1 cellular context compared by ENCODE assay signal in the genomic region with DNA sequence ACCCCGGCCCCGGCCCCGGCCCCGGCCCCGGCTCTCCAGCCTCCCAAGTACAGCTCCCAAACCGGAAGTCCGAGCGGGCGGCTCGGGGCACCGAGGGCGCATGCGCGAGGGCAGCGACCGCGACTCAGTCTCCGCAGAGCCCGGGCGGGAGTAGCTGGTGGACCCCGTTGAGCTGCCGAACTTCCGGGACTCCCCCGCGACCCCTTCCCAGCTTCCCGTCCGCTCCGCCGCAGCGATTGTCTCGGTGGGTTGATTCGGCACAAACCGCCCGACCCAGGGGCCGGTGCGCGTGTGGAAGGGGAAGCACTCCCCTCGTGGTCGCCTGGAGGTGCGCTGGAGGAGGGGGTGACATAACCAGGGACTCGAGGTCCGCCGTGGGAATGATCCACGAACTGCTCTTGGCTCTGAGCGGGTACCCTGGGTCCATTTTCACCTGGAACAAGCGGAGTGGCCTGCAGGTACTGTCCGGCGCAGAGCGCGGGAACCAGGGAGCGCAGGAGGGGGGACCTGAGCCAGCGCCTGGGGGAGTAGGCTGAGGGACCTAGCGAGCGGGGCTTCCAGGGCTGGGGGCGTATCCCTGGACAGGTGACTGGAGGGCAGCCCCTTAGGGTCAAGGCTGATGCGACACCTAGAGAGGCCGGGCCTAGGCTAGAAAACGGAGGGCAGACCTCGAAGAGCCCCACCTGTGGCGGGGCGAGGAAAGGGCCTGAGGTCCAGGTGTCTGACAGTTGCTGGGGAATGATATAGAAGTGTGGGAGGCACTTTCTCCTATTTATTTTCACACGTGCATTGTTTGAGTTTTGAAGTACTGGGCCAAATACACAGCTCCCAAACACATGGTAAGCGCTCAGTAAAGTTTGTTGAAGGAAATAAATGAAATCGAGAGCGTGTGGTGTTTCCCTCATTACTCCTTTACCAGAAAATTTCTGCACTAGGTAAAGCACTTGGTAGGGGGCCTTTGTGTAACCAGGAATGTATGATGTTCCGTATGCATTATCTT.
TF ChIP-seq lines count a peak whose summit lies in the region.

A gene with protein sequence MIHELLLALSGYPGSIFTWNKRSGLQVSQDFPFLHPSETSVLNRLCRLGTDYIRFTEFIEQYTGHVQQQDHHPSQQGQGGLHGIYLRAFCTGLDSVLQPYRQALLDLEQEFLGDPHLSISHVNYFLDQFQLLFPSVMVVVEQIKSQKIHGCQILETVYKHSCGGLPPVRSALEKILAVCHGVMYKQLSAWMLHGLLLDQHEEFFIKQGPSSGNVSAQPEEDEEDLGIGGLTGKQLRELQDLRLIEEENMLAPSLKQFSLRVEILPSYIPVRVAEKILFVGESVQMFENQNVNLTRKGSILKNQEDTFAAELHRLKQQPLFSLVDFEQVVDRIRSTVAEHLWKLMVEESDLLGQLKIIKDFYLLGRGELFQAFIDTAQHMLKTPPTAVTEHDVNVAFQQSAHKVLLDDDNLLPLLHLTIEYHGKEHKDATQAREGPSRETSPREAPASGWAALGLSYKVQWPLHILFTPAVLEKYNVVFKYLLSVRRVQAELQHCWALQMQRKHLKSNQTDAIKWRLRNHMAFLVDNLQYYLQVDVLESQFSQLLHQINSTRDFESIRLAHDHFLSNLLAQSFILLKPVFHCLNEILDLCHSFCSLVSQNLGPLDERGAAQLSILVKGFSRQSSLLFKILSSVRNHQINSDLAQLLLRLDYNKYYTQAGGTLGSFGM (plus strand): TSS at position 127 of the 1,000 bp plus-strand sequence. CDS start 254 bp downstream, at position 381.
A gene (minus strand): TSS at position 69 of the 1,000 bp plus-strand sequence. CDS start 1,130 bp downstream, outside the sequence.

TF ChIP-seq in K562, 482 proteins besides CTCF, POLR2A, EP300 and RAD21 (continued from another document and continues in another):
- no peak for TF ChIP-seq CREB1 (IDR thresholded peaks at IDR 0.05)
- peak; percentile 55 for TF ChIP-seq CREB1 (CRISPR knock-in tag; IDR thresholded peaks at IDR 0.05)
- TF ChIP-seq FIP1L1 (IDR thresholded peaks at IDR 0.05; ENCODE audit: low read depth, low read length, poor library complexity, severe bottlenecking) = peak; percentile 45
- 0 out of 4 replicates have a peak, but pooled peaks of 1 of the 2 experiments have one; percentile 19 for TF ChIP-seq TBL1XR1 (IDR thresholded peaks at IDR 0.05; ENCODE audit: low read length in 2 of 2)
- peak; percentile 36; the same call in 1 of the 2 replicates for TF ChIP-seq MTA1 (IDR thresholded peaks at IDR 0.05; ENCODE audit: borderline replicate concordance)
- TF ChIP-seq POLR2B (IDR thresholded peaks at IDR 0.05; ENCODE audit: low read depth, partially characterized antibody) = peak; percentile 75
- TF ChIP-seq MEF2D (tag; conservative IDR thresholded peaks at IDR 0.05; ENCODE audit: low read depth) = no peak
- TF ChIP-seq STAG1 (CRISPR knock-in tag; IDR thresholded peaks at IDR 0.05; ENCODE audit: borderline replicate concordance) = no peak
- TF ChIP-seq, protein P1, sequence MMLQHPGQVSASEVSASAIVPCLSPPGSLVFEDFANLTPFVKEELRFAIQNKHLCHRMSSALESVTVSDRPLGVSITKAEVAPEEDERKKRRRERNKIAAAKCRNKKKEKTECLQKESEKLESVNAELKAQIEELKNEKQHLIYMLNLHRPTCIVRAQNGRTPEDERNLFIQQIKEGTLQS (IDR thresholded peaks at IDR 0.05) = no peak
- TF ChIP-seq, protein P1 (CRISPR knock-in tag; conservative IDR thresholded peaks at IDR 0.05) = no peak
- no peak for TF ChIP-seq CBX8 (IDR thresholded peaks at IDR 0.05; ENCODE audit: borderline replicate concordance, extremely low read depth, low read depth, low read length, poor library complexity, severe bottlenecking)
- peak; percentile 90 for TF ChIP-seq GABPB1 (CRISPR knock-in tag; IDR thresholded peaks at IDR 0.05)
- peak; percentile 44; the same call in 1 of the 2 replicates for TF ChIP-seq FOXK1 (CRISPR knock-in tag; IDR thresholded peaks at IDR 0.05; ENCODE audit: borderline replicate concordance)
- no peak for TF ChIP-seq ZNF75A (CRISPR knock-in tag; IDR thresholded peaks at IDR 0.05)
- 0 out of 2 replicates have a peak, but pooled peaks have one; percentile 8 for TF ChIP-seq CREM (IDR thresholded peaks at IDR 0.05; ENCODE audit: low read depth)
- TF ChIP-seq, protein P2, sequence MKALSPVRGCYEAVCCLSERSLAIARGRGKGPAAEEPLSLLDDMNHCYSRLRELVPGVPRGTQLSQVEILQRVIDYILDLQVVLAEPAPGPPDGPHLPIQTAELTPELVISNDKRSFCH (CRISPR knock-in tag; IDR thresholded peaks at IDR 0.05) = no peak
- TF ChIP-seq, protein P2 (tag; IDR thresholded peaks at IDR 0.05) = peak; percentile 68; the same call in 1 of the 2 replicates
- TF ChIP-seq ZNF384 (IDR thresholded peaks at IDR 0.05; ENCODE audit: low read depth, low read length) = no peak
- 0 out of 2 replicates have a peak, but pooled peaks have one; percentile 34 for TF ChIP-seq ZZZ3 (IDR thresholded peaks at IDR 0.05)
- TF ChIP-seq, protein P3, sequence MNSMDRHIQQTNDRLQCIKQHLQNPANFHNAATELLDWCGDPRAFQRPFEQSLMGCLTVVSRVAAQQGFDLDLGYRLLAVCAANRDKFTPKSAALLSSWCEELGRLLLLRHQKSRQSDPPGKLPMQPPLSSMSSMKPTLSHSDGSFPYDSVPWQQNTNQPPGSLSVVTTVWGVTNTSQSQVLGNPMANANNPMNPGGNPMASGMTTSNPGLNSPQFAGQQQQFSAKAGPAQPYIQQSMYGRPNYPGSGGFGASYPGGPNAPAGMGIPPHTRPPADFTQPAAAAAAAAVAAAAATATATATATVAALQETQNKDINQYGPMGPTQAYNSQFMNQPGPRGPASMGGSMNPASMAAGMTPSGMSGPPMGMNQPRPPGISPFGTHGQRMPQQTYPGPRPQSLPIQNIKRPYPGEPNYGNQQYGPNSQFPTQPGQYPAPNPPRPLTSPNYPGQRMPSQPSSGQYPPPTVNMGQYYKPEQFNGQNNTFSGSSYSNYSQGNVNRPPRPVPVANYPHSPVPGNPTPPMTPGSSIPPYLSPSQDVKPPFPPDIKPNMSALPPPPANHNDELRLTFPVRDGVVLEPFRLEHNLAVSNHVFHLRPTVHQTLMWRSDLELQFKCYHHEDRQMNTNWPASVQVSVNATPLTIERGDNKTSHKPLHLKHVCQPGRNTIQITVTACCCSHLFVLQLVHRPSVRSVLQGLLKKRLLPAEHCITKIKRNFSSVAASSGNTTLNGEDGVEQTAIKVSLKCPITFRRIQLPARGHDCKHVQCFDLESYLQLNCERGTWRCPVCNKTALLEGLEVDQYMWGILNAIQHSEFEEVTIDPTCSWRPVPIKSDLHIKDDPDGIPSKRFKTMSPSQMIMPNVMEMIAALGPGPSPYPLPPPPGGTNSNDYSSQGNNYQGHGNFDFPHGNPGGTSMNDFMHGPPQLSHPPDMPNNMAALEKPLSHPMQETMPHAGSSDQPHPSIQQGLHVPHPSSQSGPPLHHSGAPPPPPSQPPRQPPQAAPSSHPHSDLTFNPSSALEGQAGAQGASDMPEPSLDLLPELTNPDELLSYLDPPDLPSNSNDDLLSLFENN (IDR thresholded peaks at IDR 0.05; ENCODE audit: low read depth in 2 of 2, low read length in 2 of 2) = no peak
- no peak for TF ChIP-seq PURB (CRISPR knock-in tag; IDR thresholded peaks at IDR 0.05; ENCODE audit: low read depth)
- no peak for TF ChIP-seq ZNF134 (CRISPR knock-in tag; conservative IDR thresholded peaks at IDR 0.05)
- TF ChIP-seq, protein P4, sequence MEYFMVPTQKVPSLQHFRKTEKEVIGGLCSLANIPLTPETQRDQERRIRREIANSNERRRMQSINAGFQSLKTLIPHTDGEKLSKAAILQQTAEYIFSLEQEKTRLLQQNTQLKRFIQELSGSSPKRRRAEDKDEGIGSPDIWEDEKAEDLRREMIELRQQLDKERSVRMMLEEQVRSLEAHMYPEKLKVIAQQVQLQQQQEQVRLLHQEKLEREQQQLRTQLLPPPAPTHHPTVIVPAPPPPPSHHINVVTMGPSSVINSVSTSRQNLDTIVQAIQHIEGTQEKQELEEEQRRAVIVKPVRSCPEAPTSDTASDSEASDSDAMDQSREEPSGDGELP (CRISPR knock-in tag; IDR thresholded peaks at IDR 0.05; ENCODE audit: borderline replicate concordance) = peak; percentile 84
- TF ChIP-seq ZNF232 (CRISPR knock-in tag; IDR thresholded peaks at IDR 0.05) = no peak
- TF ChIP-seq, protein P5, sequence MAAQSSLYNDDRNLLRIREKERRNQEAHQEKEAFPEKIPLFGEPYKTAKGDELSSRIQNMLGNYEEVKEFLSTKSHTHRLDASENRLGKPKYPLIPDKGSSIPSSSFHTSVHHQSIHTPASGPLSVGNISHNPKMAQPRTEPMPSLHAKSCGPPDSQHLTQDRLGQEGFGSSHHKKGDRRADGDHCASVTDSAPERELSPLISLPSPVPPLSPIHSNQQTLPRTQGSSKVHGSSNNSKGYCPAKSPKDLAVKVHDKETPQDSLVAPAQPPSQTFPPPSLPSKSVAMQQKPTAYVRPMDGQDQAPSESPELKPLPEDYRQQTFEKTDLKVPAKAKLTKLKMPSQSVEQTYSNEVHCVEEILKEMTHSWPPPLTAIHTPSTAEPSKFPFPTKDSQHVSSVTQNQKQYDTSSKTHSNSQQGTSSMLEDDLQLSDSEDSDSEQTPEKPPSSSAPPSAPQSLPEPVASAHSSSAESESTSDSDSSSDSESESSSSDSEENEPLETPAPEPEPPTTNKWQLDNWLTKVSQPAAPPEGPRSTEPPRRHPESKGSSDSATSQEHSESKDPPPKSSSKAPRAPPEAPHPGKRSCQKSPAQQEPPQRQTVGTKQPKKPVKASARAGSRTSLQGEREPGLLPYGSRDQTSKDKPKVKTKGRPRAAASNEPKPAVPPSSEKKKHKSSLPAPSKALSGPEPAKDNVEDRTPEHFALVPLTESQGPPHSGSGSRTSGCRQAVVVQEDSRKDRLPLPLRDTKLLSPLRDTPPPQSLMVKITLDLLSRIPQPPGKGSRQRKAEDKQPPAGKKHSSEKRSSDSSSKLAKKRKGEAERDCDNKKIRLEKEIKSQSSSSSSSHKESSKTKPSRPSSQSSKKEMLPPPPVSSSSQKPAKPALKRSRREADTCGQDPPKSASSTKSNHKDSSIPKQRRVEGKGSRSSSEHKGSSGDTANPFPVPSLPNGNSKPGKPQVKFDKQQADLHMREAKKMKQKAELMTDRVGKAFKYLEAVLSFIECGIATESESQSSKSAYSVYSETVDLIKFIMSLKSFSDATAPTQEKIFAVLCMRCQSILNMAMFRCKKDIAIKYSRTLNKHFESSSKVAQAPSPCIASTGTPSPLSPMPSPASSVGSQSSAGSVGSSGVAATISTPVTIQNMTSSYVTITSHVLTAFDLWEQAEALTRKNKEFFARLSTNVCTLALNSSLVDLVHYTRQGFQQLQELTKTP (IDR thresholded peaks at IDR 0.05; ENCODE audit: low read depth in 1 of 2, partially characterized antibody in 2 of 2) = peak in 1 of 2 experiments; percentile 44
- no peak for TF ChIP-seq ZNF589 (CRISPR knock-in tag; IDR thresholded peaks at IDR 0.05; ENCODE audit: low read depth)
- 0 out of 2 replicates have a peak, but pooled peaks have one; percentile 30 for TF ChIP-seq ARID1B (IDR thresholded peaks at IDR 0.05)
- 0 out of 2 replicates have a peak, but pooled peaks have one; percentile 14 for TF ChIP-seq KLF13 (tag; IDR thresholded peaks at IDR 0.05; ENCODE audit: borderline replicate concordance, low read depth)
- peak in 1 of 3 experiments; percentile 2 for TF ChIP-seq YY1 (IDR thresholded peaks at IDR 0.05; ENCODE audit: borderline replicate concordance in 1 of 3, control insufficient read depth in 1 of 3, extremely low read depth in 1 of 3, insufficient read depth in 3 of 3, insufficient read length in 1 of 3, insufficient replicate concordance in 2 of 3, low read depth in 1 of 3, low read length in 2 of 3)
- TF ChIP-seq NR2C2 (CRISPR knock-in tag; IDR thresholded peaks at IDR 0.05) = no peak
- TF ChIP-seq NR2C2 (tag; IDR thresholded peaks at IDR 0.05) = peak; percentile 63
- no peak for TF ChIP-seq ZNF184 (CRISPR knock-in tag; IDR thresholded peaks at IDR 0.05)
- TF ChIP-seq FOS (IDR thresholded peaks at IDR 0.05; ENCODE audit: extremely low read depth, insufficient read length) = no peak
- TF ChIP-seq SRF (CRISPR knock-in tag; IDR thresholded peaks at IDR 0.05) = no peak
- no peak for TF ChIP-seq ZNF785 (CRISPR knock-in tag; IDR thresholded peaks at IDR 0.05)
- TF ChIP-seq ZNF121 (CRISPR knock-in tag; conservative IDR thresholded peaks at IDR 0.05) = no peak
- 0 out of 2 replicates have a peak, but pooled peaks have one; percentile 40 for TF ChIP-seq MYNN (IDR thresholded peaks at IDR 0.05)
- TF ChIP-seq MYNN (CRISPR knock-in tag; IDR thresholded peaks at IDR 0.05) = no peak
- TF ChIP-seq TAF1 (IDR thresholded peaks at IDR 0.05; ENCODE audit: control insufficient read depth, extremely low read depth, insufficient read depth, low read length, severe bottlenecking) = peak; percentile 82
- TF ChIP-seq SRSF9 (IDR thresholded peaks at IDR 0.05; ENCODE audit: borderline replicate concordance, low read depth, low read length) = no peak
- TF ChIP-seq ZNF644 (tag; IDR thresholded peaks at IDR 0.05; ENCODE audit: low read depth) = no peak
- TF ChIP-seq POLR2AphosphoS5 (IDR thresholded peaks at IDR 0.05; ENCODE audit: control insufficient read depth, insufficient read depth, low read depth, low read length) = peak; percentile 71; the same call in 1 of the 2 replicates
- TF ChIP-seq PHF20 (IDR thresholded peaks at IDR 0.05; ENCODE audit: partially characterized antibody) = peak; percentile 9
- TF ChIP-seq RBBP5 (IDR thresholded peaks at IDR 0.05; ENCODE audit: borderline replicate concordance, insufficient read depth, low read length, poor library complexity, severe bottlenecking) = peak; percentile 88
- TF ChIP-seq, protein P6, sequence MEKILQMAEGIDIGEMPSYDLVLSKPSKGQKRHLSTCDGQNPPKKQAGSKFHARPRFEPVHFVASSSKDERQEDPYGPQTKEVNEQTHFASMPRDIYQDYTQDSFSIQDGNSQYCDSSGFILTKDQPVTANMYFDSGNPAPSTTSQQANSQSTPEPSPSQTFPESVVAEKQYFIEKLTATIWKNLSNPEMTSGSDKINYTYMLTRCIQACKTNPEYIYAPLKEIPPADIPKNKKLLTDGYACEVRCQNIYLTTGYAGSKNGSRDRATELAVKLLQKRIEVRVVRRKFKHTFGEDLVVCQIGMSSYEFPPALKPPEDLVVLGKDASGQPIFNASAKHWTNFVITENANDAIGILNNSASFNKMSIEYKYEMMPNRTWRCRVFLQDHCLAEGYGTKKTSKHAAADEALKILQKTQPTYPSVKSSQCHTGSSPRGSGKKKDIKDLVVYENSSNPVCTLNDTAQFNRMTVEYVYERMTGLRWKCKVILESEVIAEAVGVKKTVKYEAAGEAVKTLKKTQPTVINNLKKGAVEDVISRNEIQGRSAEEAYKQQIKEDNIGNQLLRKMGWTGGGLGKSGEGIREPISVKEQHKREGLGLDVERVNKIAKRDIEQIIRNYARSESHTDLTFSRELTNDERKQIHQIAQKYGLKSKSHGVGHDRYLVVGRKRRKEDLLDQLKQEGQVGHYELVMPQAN (IDR thresholded peaks at IDR 0.05; ENCODE audit: borderline replicate concordance) = peak; percentile 84
